Comparison of ENCODE assay signal across 1 cellular context in the genomic region with DNA sequence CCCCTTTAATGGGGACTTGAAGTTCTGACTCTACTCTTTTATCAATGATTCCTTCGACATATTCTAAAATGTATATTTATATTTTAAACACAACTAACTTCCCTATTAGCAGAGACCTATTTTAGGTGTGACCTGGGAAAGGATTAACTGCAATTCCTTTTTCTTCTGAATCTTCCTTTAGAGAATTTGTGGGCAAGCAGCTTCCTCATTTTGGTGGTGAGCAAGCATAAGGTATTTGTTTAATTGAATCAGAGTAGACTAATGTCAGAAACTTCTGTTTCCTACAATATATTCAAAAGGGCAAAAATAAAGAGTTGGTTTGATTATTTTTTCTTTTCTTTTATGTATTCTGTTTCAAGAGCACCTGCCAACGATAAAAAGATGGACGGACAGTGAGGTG.
TF ChIP-seq lines count a peak whose summit lies in the region.

No MANE protein-coding gene starts in this region.

TF ChIP-seq in GM12878, 131 proteins besides CTCF, POLR2A, EP300 and RAD21 (continued from another document):
- TF ChIP-seq SKIL (IDR thresholded peaks at IDR 0.05; ENCODE audit: low read depth, poor library complexity, severe bottlenecking): no peak
